Comparison of ENCODE assay signal across 10 cellular contexts in the genomic region with DNA sequence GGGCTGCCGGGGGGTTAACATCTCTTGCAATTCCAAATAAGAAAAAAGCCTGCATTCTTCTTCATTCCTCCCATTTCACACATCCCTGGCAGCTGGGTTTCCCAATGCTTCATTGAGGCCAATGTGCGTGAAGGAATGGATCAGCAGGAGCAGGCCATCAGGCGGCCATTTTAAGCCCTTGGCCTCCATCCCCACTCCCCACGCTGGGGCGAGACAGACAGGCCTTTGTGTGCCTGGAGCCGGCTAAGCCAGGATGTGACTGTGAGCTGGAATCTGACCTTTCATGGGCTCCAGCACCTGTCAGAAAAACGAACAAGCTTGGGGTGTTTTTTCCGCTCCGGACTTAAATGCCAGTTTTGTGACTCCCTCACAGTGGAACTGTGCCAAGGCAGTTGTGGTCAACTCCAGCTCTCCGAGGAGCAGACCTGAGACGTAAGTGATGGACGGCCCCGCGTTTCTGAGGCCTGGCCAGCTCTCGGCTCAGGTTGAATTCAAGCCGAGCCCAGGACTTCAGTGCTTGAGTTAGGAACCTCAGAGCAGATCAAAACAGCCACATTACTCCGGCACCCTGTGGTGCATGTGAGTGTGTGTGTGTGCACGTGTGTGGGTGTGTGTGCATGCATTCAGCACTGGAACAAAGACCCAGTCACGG.
DNase-seq lines count a peak whose midpoint lies in the region; ATAC-seq and TF ChIP-seq lines count a peak whose summit lies in the region.
"Had no signal": no experiment of that assay in that cellular context is flagged by ENCODE, and none has a peak within 500 bp of the region (broad histone marks: within the 10 kb centered on the region; RNA-seq: fewer than 3 reads in every experiment).

No MANE protein-coding gene starts in this region.

- DNase-seq in HFFc6, result peak; percentile 55
- DNase-seq in hepatocyte (ENCODE audit: low spot score), result no peak
- DNase-seq in renal cortical epithelial cell (ENCODE audit: low read depth), result peak; percentile 93
- DNase-seq in Peyer's patch, result no peak
- DNase-seq: glutamatergic neuron; stimulated activated CD4-positive, alpha-beta T cell treated with anti-CD3 and anti-CD28 coated beads, Interleukin-4, amount 100 ng/mL, for 4 hours had no signal

- H3K27me3 Mint-ChIP-seq in HFFc6 (ENCODE audit: insufficient read depth), result no peaks in the 10 kb centered on the region
- H3K27me3 Mint-ChIP-seq in brain, result peaks cover 7% of the 10 kb centered on the region

- H3K36me3 ChIP-seq in hepatocyte (replicated peaks; ENCODE audit: insufficient read depth, low read depth), result no peaks in the 10 kb centered on the region
- H3K36me3 ChIP-seq in Peyer's patch, result no peaks in the 10 kb centered on the region

- no peak for TF ChIP-seq POLR2A in Peyer's patch (IDR thresholded peaks at IDR 0.05)

- peak overlapping the region; percentile 90 for H3K27ac Mint-ChIP-seq in HFFc6
- peak overlapping the region in 3 of 5 experiments; percentile 91 to 95 (median 94) for H3K27ac Mint-ChIP-seq in brain

- H3K9me2 ChIP-seq in hepatocyte (replicated peaks; ENCODE audit: insufficient read depth), result no peaks in the 10 kb centered on the region

- no peak for TF ChIP-seq CTCF in HFFc6 (IDR thresholded peaks at IDR 0.05)
- TF ChIP-seq CTCF in brain (conservative IDR thresholded peaks at IDR 0.05), result no peak
- TF ChIP-seq CTCF in hepatocyte (IDR thresholded peaks at IDR 0.05; ENCODE audit: poor library complexity), result no peak
- no peak for TF ChIP-seq CTCF in Peyer's patch (IDR thresholded peaks at IDR 0.05)

- H3K4me1 Mint-ChIP-seq in HFFc6 (ENCODE audit: low read depth), result peaks cover 75% of the 10 kb centered on the region
- H3K4me1 Mint-ChIP-seq in brain, result peaks cover 60% of the 10 kb centered on the region

- no peaks in the 10 kb centered on the region for H4K20me1 ChIP-seq in hepatocyte (ENCODE audit: insufficient read depth, poor library complexity, severe bottlenecking)

- no peak overlapping the region for H2AFZ ChIP-seq in hepatocyte

- H3K4me3 Mint-ChIP-seq in HFFc6 (no peak overlapping the region), brain (peak overlapping the region in 2 of 5 experiments; percentile 43 to 51)

- 75% methylated on average over 19 of the region's 19 CpGs for WGBS in hepatocyte (ENCODE audit: low lambda C conversion rate, missing lambda C conversion rate)

- H3K4me1 ChIP-seq in hepatocyte (ENCODE audit: insufficient read depth) (peaks cover 9% of the 10 kb centered on the region), Peyer's patch (no peaks in the 10 kb centered on the region)

- no peaks in the 10 kb centered on the region for H3K27me3 ChIP-seq in hepatocyte
- no peaks in the 10 kb centered on the region for H3K27me3 ChIP-seq in Peyer's patch

- ATAC-seq in GM21825 (IDR thresholded peaks at IDR 0.05; ENCODE audit: unreplicated experiment) (no peak), GM19023 (IDR thresholded peaks at IDR 0.05; ENCODE audit: unreplicated experiment) (no peak), HG03039 (IDR thresholded peaks at IDR 0.05; ENCODE audit: unreplicated experiment) (no peak)

- H3K9me3 Mint-ChIP-seq in HFFc6, result peaks cover 21% of the 10 kb centered on the region
- peaks cover 21 to 25% (median 24%) of the 10 kb centered on the region in 5 experiments for H3K9me3 Mint-ChIP-seq in brain

- H3K4me3 ChIP-seq in hepatocyte (no peak overlapping the region), Peyer's patch (no peak overlapping the region)

- H3K9me3 ChIP-seq in hepatocyte (ENCODE audit: low read depth) (no peaks in the 10 kb centered on the region), Peyer's patch (peaks cover 0 to 5% (median 0%) of the 10 kb centered on the region in 4 donors)

- H3K36me3 Mint-ChIP-seq in HFFc6 (ENCODE audit: low read depth) (peaks cover 19% of the 10 kb centered on the region), brain (peaks cover 20% of the 10 kb centered on the region)

- H3K27ac ChIP-seq in hepatocyte (peak overlapping the region; percentile 87), Peyer's patch (peak overlapping the region in 1 of 4 donors; percentile 35)

- H3K4me2 ChIP-seq in hepatocyte, result no peak overlapping the region

- no peaks in the 10 kb centered on the region for H3K79me2 ChIP-seq in hepatocyte

Comparison
In these comparisons a context has a peak if more than half of its experiments do, and no peak if none do; other contexts are left out.
1. DNase-seq: peak in HFFc6 (single experiment) and renal cortical epithelial cell (single experiment); none in hepatocyte (single experiment) and Peyer's patch (0 of 3).